ENCODE assay signal across 11 cellular contexts in genomic region chr15:74072614-74073337, GRCh38. TPM values are rescaled to one million over a fixed set of nuclear protein-coding genes. Genes with fewer than 3 reads are reported as not detected.
A peak's percentile ranks its signal among the peaks of the same experiment; 100 is the strongest.
DNase-seq lines count a peak whose midpoint lies in the region; ATAC-seq and TF ChIP-seq lines count a peak whose summit lies in the region.
"Not testable (repeated sequence)": the region's sequence is repeated elsewhere in the genome, so short reads cannot be mapped to it uniquely, and the experiment has no call there.
"Had no signal": no experiment of that assay in that cellular context is flagged by ENCODE, and none has a peak within 500 bp of the region (broad histone marks: within the 10 kb centered on the region; RNA-seq: fewer than 3 reads in every experiment).

No MANE protein-coding gene starts in this region.

- WGBS in liver: 57% methylated on average over 9 of the region's 16 CpGs
- WGBS in aorta, 2 donors: 45 to 48% methylated on average over 7 to 9 of the region's 16 CpGs

- TF ChIP-seq CTCF in GM06990 (IDR thresholded peaks at IDR 0.05; ENCODE audit: insufficient read depth, low read length, poor library complexity, severe bottlenecking) (peak; percentile 34), liver (IDR thresholded peaks at IDR 0.05; ENCODE audit: low read depth, low read length, missing input control) (peak; percentile 12)
- TF ChIP-seq CTCF in endothelial cell (IDR thresholded peaks at IDR 0.05; ENCODE audit: unreplicated experiment): not testable (repeated sequence)

- H3K4me1 Mint-ChIP-seq in activated CD4-positive, alpha-beta memory T cell treated with anti-CD3 and anti-CD28 coated beads for 36 hours (ENCODE audit: low read depth); activated naive CD4-positive, alpha-beta T cell treated with anti-CD3 and anti-CD28 coated beads for 36 hours (ENCODE audit: low read depth); endothelial cell (ENCODE audit: unreplicated experiment): not testable (repeated sequence)

- H3K4me3 ChIP-seq in GM06990 (replicated peaks; ENCODE audit: low read depth, low read length); MG63; liver (ENCODE audit: low read depth in 1 of 3, low read length in 3 of 3); aorta (ENCODE audit: low read length in 2 of 2): not testable (repeated sequence)

- H3K9ac ChIP-seq in liver (ENCODE audit: low read depth in 1 of 2, low read length in 2 of 2): not testable (repeated sequence)

- not testable (repeated sequence) for DNase-seq in GM06990 (ENCODE audit: extremely low read depth, insufficient read length)
- peak; percentile 14 for DNase-seq in MG63
- DNase-seq in activated CD4-positive, alpha-beta memory T cell treated with anti-CD3 and anti-CD28 coated beads for 36 hours: peak; percentile 64
- peak; percentile 65 for DNase-seq in activated naive CD4-positive, alpha-beta T cell treated with anti-CD3 and anti-CD28 coated beads for 36 hours
- peak; percentile 63 for DNase-seq in endothelial cell (ENCODE audit: low spot score)
- DNase-seq in stimulated activated CD4-positive, alpha-beta T cell treated with anti-CD3 and anti-CD28 coated beads, Interleukin-12 subunit alpha, Interleukin-12 subunit beta, amount 100 ng/mL, for 4 hours: peak; percentile 20
- DNase-seq in aorta: peak; percentile 43 to 75

- H3K9me3 Mint-ChIP-seq in activated CD4-positive, alpha-beta memory T cell treated with anti-CD3 and anti-CD28 coated beads for 36 hours; activated naive CD4-positive, alpha-beta T cell treated with anti-CD3 and anti-CD28 coated beads for 36 hours; endothelial cell (ENCODE audit: unreplicated experiment): not testable (repeated sequence)

- CTCF ChIA-PET in activated CD4-positive, alpha-beta memory T cell treated with anti-CD3 and anti-CD28 coated beads for 36 hours (lab: Charles Lee); activated naive CD4-positive, alpha-beta T cell treated with anti-CD3 and anti-CD28 coated beads for 36 hours (lab: Charles Lee): not testable (repeated sequence)

- not testable (repeated sequence) for H3K27me3 Mint-ChIP-seq in activated CD4-positive, alpha-beta memory T cell treated with anti-CD3 and anti-CD28 coated beads for 36 hours; activated naive CD4-positive, alpha-beta T cell treated with anti-CD3 and anti-CD28 coated beads for 36 hours (ENCODE audit: low read depth); endothelial cell (ENCODE audit: unreplicated experiment)

- not testable (repeated sequence) for H3K9me3 ChIP-seq in MG63; liver (ENCODE audit: control insufficient read depth in 4 of 4, low read length in 3 of 4); aorta (ENCODE audit: control insufficient read depth, low read length)

- intact Hi-C loops in activated CD4-positive, alpha-beta memory T cell treated with anti-CD3 and anti-CD28 coated beads for 36 hours (cut with micrococcal nuclease); activated naive CD4-positive, alpha-beta T cell treated with anti-CD3 and anti-CD28 coated beads for 36 hours (cut with micrococcal nuclease); aorta (cut with DNase I): not testable (repeated sequence)

- not testable (repeated sequence) for TF ChIP-seq RAD21 in liver (IDR thresholded peaks at IDR 0.05)

- not testable (repeated sequence) for H3K4me1 ChIP-seq in liver (ENCODE audit: control insufficient read depth in 4 of 4, insufficient read depth in 4 of 4, low read length in 3 of 4); aorta (ENCODE audit: control insufficient read depth in 1 of 2, insufficient read depth in 2 of 2, low read length in 2 of 2)

- not testable (repeated sequence) for H3K27me3 ChIP-seq in GM06990 (replicated peaks; ENCODE audit: control insufficient read depth, insufficient read depth, low read length); MG63; liver (ENCODE audit: control insufficient read depth in 4 of 4, insufficient read depth in 4 of 4, low read length in 3 of 4); aorta (ENCODE audit: control insufficient read depth in 1 of 2, insufficient read depth in 2 of 2, low read length in 1 of 2)

- POLR2A ChIA-PET in activated CD4-positive, alpha-beta memory T cell treated with anti-CD3 and anti-CD28 coated beads for 36 hours (lab: Charles Lee): not testable (repeated sequence)

- H3K36me3 Mint-ChIP-seq in activated CD4-positive, alpha-beta memory T cell treated with anti-CD3 and anti-CD28 coated beads for 36 hours; activated naive CD4-positive, alpha-beta T cell treated with anti-CD3 and anti-CD28 coated beads for 36 hours (ENCODE audit: low read depth); endothelial cell (ENCODE audit: low read depth, unreplicated experiment): not testable (repeated sequence)

- H3K27ac ChIP-seq in liver (ENCODE audit: low read depth in 1 of 2, low read length in 2 of 2); aorta (ENCODE audit: low read depth in 1 of 2, low read length in 2 of 2): not testable (repeated sequence)

- not testable (repeated sequence) for H3K36me3 ChIP-seq in GM06990 (ENCODE audit: control insufficient read depth, insufficient read depth, low read length); MG63; liver (ENCODE audit: control insufficient read depth in 4 of 4, insufficient read depth in 3 of 4, low read depth in 1 of 4, low read length in 3 of 4); aorta (ENCODE audit: control insufficient read depth in 1 of 2, insufficient read depth in 2 of 2, low read length in 1 of 2)

- H3K4me3 Mint-ChIP-seq in activated CD4-positive, alpha-beta memory T cell treated with anti-CD3 and anti-CD28 coated beads for 36 hours; activated naive CD4-positive, alpha-beta T cell treated with anti-CD3 and anti-CD28 coated beads for 36 hours; endothelial cell (ENCODE audit: unreplicated experiment): not testable (repeated sequence)

- ATAC-seq in aorta (ENCODE audit: low FRiP score): not testable (repeated sequence)

- not testable (repeated sequence) for H3K27ac Mint-ChIP-seq in activated CD4-positive, alpha-beta memory T cell treated with anti-CD3 and anti-CD28 coated beads for 36 hours; activated naive CD4-positive, alpha-beta T cell treated with anti-CD3 and anti-CD28 coated beads for 36 hours; endothelial cell (ENCODE audit: unreplicated experiment)

RNA-seq across cellular contexts. Expression of gene GOLGA6A, which starts 9.6 kb away (rescaled TPM):
- total RNA-seq in MG63 (2014; rRNA removed; shearing (Covaris generic); ENCODE audit: low replicate concordance): not detected in 2 replicates
- not detected for total RNA-seq in activated CD4-positive, alpha-beta memory T cell treated with anti-CD3 and anti-CD28 coated beads for 36 hours
- total RNA-seq in activated naive CD4-positive, alpha-beta T cell treated with anti-CD3 and anti-CD28 coated beads for 36 hours: under 1 TPM; 0.14 to 0.84 TPM
- total RNA-seq in endothelial cell (ENCODE audit: unreplicated experiment) (0.85 TPM), liver (1 to 10 TPM; 1.2 to 1.4 TPM), aorta (not detected)
- polyA plus RNA-seq in liver (under 1 TPM; 0.06 to 0.08 TPM), aorta (not detected)
- total RNA-seq: Daoy, lung microvascular endothelial cell had no signal

RNA-seq across cellular contexts. Expression of gene ISLR2, which starts 57.6 kb away (rescaled TPM):
- not detected in 2 replicates for total RNA-seq in MG63 (2014; rRNA removed; shearing (Covaris generic); ENCODE audit: low replicate concordance)
- not detected for total RNA-seq in activated CD4-positive, alpha-beta memory T cell treated with anti-CD3 and anti-CD28 coated beads for 36 hours
- not detected for total RNA-seq in activated naive CD4-positive, alpha-beta T cell treated with anti-CD3 and anti-CD28 coated beads for 36 hours
- total RNA-seq in endothelial cell (ENCODE audit: unreplicated experiment): 0.21 TPM
- total RNA-seq in liver: not detected
- under 1 TPM in 1 of 2 donors, not detected in 1; 0.03 TPM for polyA plus RNA-seq in liver
- 1 to 10 TPM in 1 of 2 donors, under 1 TPM in 1; 0.81 to 1.2 TPM for total RNA-seq in aorta
- 1 to 10 TPM in 1 of 2 donors, under 1 TPM in 1; 0.13 to 1.5 TPM for polyA plus RNA-seq in aorta
- total RNA-seq: Daoy, renal cortical epithelial cell had no signal
